Comparison of ENCODE assay signal across 8 cellular contexts in the genomic region with DNA sequence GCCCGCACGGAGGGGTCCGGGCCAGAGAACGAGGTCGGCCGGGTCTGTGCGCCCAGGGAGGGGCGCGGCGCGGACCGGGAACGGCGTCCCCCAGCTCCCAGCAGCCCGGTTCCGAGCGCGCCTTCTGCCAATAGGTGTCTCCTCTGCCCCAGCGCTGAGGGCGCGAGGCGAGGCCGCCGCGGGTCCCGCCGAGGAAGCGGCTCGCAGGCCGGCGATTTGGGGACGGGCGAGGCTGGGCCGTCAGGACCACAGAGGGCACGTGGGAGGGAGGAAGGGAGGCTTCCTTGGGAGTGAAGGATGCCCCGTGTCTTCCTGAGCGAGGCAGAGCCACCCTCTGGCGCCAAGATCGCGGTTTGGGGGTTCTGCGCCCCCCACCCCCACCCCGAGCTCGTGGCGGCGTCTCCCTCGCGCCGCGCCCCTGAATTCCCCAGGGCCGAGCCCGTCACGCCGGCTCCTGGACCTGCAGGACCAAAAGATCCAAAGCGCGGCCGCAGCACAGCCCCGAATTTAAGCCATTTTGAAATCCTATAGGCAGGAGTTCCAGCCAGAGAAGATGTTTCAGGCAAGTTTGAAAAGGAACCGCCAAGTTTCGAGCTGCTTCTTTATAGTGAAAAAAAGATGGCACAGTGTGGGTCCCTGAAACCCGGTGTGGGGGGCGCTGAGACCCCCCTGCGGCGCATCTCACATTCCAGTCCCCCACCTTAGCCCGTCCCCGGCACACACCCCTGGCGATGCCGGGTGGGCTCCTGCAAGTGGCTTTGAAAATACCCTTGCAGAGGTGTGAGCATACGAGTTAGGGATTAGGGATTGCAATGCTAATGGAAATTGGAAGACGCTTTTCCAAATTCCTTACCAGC. TPM values are rescaled to one million over a fixed set of nuclear protein-coding genes. Genes with fewer than 3 reads are reported as not detected.
DNase-seq lines count a peak whose midpoint lies in the region; ATAC-seq and TF ChIP-seq lines count a peak whose summit lies in the region.

No MANE protein-coding gene starts in this region.

- peaks cover 14% of the 10 kb centered on the region for H3K27me3 Mint-ChIP-seq in T-helper 2 cell treated with Interferon-gamma antibody and Interleukin-4, amounts not matched to agents 5 μg/mL and 100 μg/mL, for 36 hours (ENCODE audit: low read depth)
- H3K27me3 Mint-ChIP-seq in endothelial cell (ENCODE audit: unreplicated experiment) (peaks cover 34% of the 10 kb centered on the region), naive B cell (no peaks in the 10 kb centered on the region), HFFc6 (ENCODE audit: insufficient read depth) (peaks cover 1% of the 10 kb centered on the region)

- H3K4me1 Mint-ChIP-seq in T-helper 2 cell treated with Interferon-gamma antibody and Interleukin-4, amounts not matched to agents 5 μg/mL and 100 μg/mL, for 36 hours (ENCODE audit: low read depth) = peaks cover 32% of the 10 kb centered on the region
- H3K4me1 Mint-ChIP-seq in endothelial cell (ENCODE audit: unreplicated experiment) (peaks cover 15% of the 10 kb centered on the region), naive B cell (peaks cover 38 to 41% (median 40%) of the 10 kb centered on the region in 3 donors), HFFc6 (ENCODE audit: low read depth) (peaks cover 6% of the 10 kb centered on the region; the same call in 1 of the 2 replicates)

- H3K4me3 Mint-ChIP-seq in T-helper 2 cell treated with Interferon-gamma antibody and Interleukin-4, amounts not matched to agents 5 μg/mL and 100 μg/mL, for 36 hours = peak overlapping the region; percentile 69
- H3K4me3 Mint-ChIP-seq in endothelial cell (ENCODE audit: unreplicated experiment) (peak overlapping the region; percentile 82), naive B cell (peak overlapping the region; percentile 69 to 93 (median 80)), HFFc6 (no peak overlapping the region)

- TF ChIP-seq CTCF in endothelial cell (IDR thresholded peaks at IDR 0.05; ENCODE audit: unreplicated experiment) (no peak), HFFc6 (IDR thresholded peaks at IDR 0.05) (no peak; the same call in 1 of the 2 replicates)

- peak; percentile 37 for DNase-seq in DMS 273 treated with DMSO at 0.1 percent for 48 hours (lab: John Stamatoyannopoulos, UW)
- DNase-seq in T-helper 2 cell treated with Interferon-gamma antibody and Interleukin-4, amounts not matched to agents 5 μg/mL and 100 μg/mL, for 36 hours (ENCODE audit: low spot score) = peak; percentile 43
- DNase-seq in endothelial cell (ENCODE audit: low spot score) = peak; percentile 57
- peak; percentile 46 for DNase-seq in naive B cell
- no peak for DNase-seq in HFFc6
- DNase-seq in NCI-H187 treated with DMSO at 0.1 percent for 48 hours (lab: John Stamatoyannopoulos, UW) = no peak
- DNase-seq in SKM-1 treated with dmso at 0.1 percent for 144 hours (lab: John Stamatoyannopoulos, UW; ENCODE audit: unreplicated experiment) = no peak

- peak; percentile 27 for ATAC-seq in HG02610 (IDR thresholded peaks at IDR 0.05; ENCODE audit: unreplicated experiment)
- ATAC-seq in naive B cell (ENCODE audit: low read depth in 2 of 2) = peak; percentile 14 to 19

- H3K27ac Mint-ChIP-seq in T-helper 2 cell treated with Interferon-gamma antibody and Interleukin-4, amounts not matched to agents 5 μg/mL and 100 μg/mL, for 36 hours = peak overlapping the region; percentile 52
- H3K27ac Mint-ChIP-seq in endothelial cell (ENCODE audit: unreplicated experiment) (no peak overlapping the region), naive B cell (peak overlapping the region in 3 of 6 donors; percentile 52 to 97 (median 80)), HFFc6 (no peak overlapping the region)

- H3K9me3 Mint-ChIP-seq in T-helper 2 cell treated with Interferon-gamma antibody and Interleukin-4, amounts not matched to agents 5 μg/mL and 100 μg/mL, for 36 hours = no peaks in the 10 kb centered on the region
- H3K9me3 Mint-ChIP-seq in endothelial cell (ENCODE audit: unreplicated experiment) (no peaks in the 10 kb centered on the region), naive B cell (no peaks in the 10 kb centered on the region), HFFc6 (no peaks in the 10 kb centered on the region)

- peaks cover 8% of the 10 kb centered on the region for H3K36me3 Mint-ChIP-seq in T-helper 2 cell treated with Interferon-gamma antibody and Interleukin-4, amounts not matched to agents 5 μg/mL and 100 μg/mL, for 36 hours (ENCODE audit: low read depth)
- H3K36me3 Mint-ChIP-seq in endothelial cell (ENCODE audit: low read depth, unreplicated experiment) (peaks cover 13% of the 10 kb centered on the region), naive B cell (no peaks in the 10 kb centered on the region), HFFc6 (ENCODE audit: low read depth) (no peaks in the 10 kb centered on the region)

RNA-seq across cellular contexts. Expression of gene NFATC1, which starts 0.9 kb away (rescaled TPM):
- 40.6 TPM for total RNA-seq in endothelial cell (ENCODE audit: unreplicated experiment)
- polyA plus RNA-seq in naive B cell (ENCODE audit: low read depth in 6 of 6) = 10 to 100 TPM; 35.7 to 77.8 (median 51.1) TPM
- 1 to 10 TPM in 2 of 6 experiments, under 1 TPM in 4; 0.57 to 2.0 (median 0.89) TPM for total RNA-seq in HFFc6 (2021; fragmentation: NEBNext Ultra II Directional; extraction: Animal tissue kit (Norgen Biotek cat#: 25700))

Comparison
In these comparisons a context has a peak if more than half of its experiments do, and no peak if none do; other contexts are left out.
1. DNase-seq: peak in DMS 273 treated with DMSO at 0.1 percent for 48 hours (single experiment), T-helper 2 cell treated with Interferon-gamma antibody and Interleukin-4, amounts not matched to agents 5 μg/mL and 100 μg/mL, for 36 hours (single experiment), endothelial cell (single experiment) and naive B cell (single experiment); none in HFFc6 (single experiment), NCI-H187 treated with DMSO at 0.1 percent for 48 hours (single experiment) and SKM-1 treated with dmso at 0.1 percent for 144 hours (single experiment).
2. RNA of gene NFATC1, which starts 0.9 kb away (total RNA-seq): 40.6 TPM in endothelial cell (single experiment); 0.57 to 2.0 TPM in HFFc6; every median in the first group is over 10 times any median in the second.